ENCODE assay signal across 1 cellular context in genomic region chr2:64137567-64137966, GRCh38.
TF ChIP-seq lines count a peak whose summit lies in the region.

No MANE protein-coding gene starts in this region.

TF ChIP-seq in endothelial cell of umbilical vein, 7 proteins besides CTCF, POLR2A, EP300 and RAD21:
- TF ChIP-seq GATA2 (IDR thresholded peaks at IDR 0.05; ENCODE audit: insufficient read depth, insufficient read length, low read depth, low read length): peak; percentile 24
- no peak for TF ChIP-seq EZH2 (IDR thresholded peaks at IDR 0.05; ENCODE audit: borderline replicate concordance, low read depth, low read length, severe bottlenecking)
- TF ChIP-seq MAX (IDR thresholded peaks at IDR 0.05; ENCODE audit: insufficient read depth, insufficient read length): no peak
- peak; percentile 38 for TF ChIP-seq JUN (IDR thresholded peaks at IDR 0.05; ENCODE audit: borderline replicate concordance, insufficient read depth, insufficient read length, low read depth)
- no peak for TF ChIP-seq MYC (IDR thresholded peaks at IDR 0.05; ENCODE audit: low read depth, low read length)
- no peak for TF ChIP-seq POLR2AphosphoS5 (IDR thresholded peaks at IDR 0.05; ENCODE audit: insufficient read depth, low read depth, low read length)
- peak; percentile 51 for TF ChIP-seq FOS (IDR thresholded peaks at IDR 0.05; ENCODE audit: borderline replicate concordance, insufficient read depth, low read length)
TF ChIP-seq in endothelial cell of umbilical vein: peak in this region for 3.
